In the genomic region with DNA sequence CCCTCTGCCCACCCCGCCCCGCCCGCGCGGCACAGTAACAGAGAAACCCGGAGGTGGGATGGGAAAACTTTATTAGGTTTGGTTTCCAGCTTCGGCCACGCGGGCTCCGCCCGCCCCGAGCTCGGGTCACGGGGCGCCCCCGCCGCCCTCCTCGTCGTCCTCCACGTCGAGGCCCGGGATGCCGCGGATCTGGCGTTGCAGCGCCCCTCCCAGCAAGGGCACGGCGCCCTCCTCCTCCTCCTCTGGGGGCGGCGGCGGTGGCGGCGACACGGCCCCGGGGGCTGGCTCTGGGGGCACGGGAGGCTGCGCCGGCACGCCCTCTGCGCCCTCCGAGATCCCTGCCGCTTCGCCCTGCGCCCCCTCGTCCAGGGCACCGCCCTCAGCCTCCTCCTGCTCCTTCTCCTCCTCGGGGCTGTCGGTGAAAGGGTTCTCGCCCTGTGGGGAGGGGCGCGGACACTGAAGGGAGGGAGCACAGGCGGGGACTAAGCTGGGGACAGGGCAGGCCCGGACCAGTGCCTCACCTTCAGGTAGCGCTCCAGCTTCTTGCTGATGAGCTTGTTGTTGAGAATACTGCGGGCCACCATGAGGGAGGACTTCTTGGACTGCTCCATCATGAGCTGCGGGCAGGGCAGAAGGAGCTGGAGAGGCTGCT, we compare ENCODE assay signal across 1 cellular context.
TF ChIP-seq lines count a peak whose summit lies in the region.

No MANE protein-coding gene starts in this region.

TF ChIP-seq in K562, 482 proteins besides CTCF, POLR2A, EP300 and RAD21 (continued from another document and continues in another):
- TF ChIP-seq, protein P1, sequence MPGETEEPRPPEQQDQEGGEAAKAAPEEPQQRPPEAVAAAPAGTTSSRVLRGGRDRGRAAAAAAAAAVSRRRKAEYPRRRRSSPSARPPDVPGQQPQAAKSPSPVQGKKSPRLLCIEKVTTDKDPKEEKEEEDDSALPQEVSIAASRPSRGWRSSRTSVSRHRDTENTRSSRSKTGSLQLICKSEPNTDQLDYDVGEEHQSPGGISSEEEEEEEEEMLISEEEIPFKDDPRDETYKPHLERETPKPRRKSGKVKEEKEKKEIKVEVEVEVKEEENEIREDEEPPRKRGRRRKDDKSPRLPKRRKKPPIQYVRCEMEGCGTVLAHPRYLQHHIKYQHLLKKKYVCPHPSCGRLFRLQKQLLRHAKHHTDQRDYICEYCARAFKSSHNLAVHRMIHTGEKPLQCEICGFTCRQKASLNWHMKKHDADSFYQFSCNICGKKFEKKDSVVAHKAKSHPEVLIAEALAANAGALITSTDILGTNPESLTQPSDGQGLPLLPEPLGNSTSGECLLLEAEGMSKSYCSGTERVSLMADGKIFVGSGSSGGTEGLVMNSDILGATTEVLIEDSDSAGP (CRISPR knock-in tag; IDR thresholded peaks at IDR 0.05), result peak; percentile 71; the same call in 1 of the 2 replicates
- TF ChIP-seq, protein P2, sequence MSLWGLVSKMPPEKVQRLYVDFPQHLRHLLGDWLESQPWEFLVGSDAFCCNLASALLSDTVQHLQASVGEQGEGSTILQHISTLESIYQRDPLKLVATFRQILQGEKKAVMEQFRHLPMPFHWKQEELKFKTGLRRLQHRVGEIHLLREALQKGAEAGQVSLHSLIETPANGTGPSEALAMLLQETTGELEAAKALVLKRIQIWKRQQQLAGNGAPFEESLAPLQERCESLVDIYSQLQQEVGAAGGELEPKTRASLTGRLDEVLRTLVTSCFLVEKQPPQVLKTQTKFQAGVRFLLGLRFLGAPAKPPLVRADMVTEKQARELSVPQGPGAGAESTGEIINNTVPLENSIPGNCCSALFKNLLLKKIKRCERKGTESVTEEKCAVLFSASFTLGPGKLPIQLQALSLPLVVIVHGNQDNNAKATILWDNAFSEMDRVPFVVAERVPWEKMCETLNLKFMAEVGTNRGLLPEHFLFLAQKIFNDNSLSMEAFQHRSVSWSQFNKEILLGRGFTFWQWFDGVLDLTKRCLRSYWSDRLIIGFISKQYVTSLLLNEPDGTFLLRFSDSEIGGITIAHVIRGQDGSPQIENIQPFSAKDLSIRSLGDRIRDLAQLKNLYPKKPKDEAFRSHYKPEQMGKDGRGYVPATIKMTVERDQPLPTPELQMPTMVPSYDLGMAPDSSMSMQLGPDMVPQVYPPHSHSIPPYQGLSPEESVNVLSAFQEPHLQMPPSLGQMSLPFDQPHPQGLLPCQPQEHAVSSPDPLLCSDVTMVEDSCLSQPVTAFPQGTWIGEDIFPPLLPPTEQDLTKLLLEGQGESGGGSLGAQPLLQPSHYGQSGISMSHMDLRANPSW (CRISPR knock-in tag; IDR thresholded peaks at IDR 0.05), result no peak
- TF ChIP-seq MEF2A (IDR thresholded peaks at IDR 0.05; ENCODE audit: control insufficient read depth, low read depth, low read length) (no peak), HNRNPLL (IDR thresholded peaks at IDR 0.05; ENCODE audit: low read depth, low read length, poor library complexity, severe bottlenecking) (no peak), ZFX (CRISPR knock-in tag; IDR thresholded peaks at IDR 0.05) (peak; percentile 28; the same call in 1 of the 2 replicates), HNRNPK (IDR thresholded peaks at IDR 0.05; ENCODE audit: low read depth, low read length, poor library complexity, severe bottlenecking) (no peak), SIN3B (IDR thresholded peaks at IDR 0.05; ENCODE audit: low read depth) (peak; percentile 51; the same call in 1 of the 2 replicates), HNRNPL (IDR thresholded peaks at IDR 0.05; ENCODE audit: low read depth, low read length) (peak; percentile 93), FIP1L1 (IDR thresholded peaks at IDR 0.05; ENCODE audit: low read depth, low read length, poor library complexity, severe bottlenecking) (no peak), HMG20A (CRISPR knock-in tag; conservative IDR thresholded peaks at IDR 0.05) (no peak), SAP30 (IDR thresholded peaks at IDR 0.05; ENCODE audit: borderline replicate concordance, insufficient read depth, low read depth, low read length, poor library complexity, severe bottlenecking) (peak; percentile 66), ZNF408 (CRISPR knock-in tag; IDR thresholded peaks at IDR 0.05; ENCODE audit: low read depth) (no peak), ZNF79 (CRISPR knock-in tag; IDR thresholded peaks at IDR 0.05; ENCODE audit: low read depth) (no peak), SUPT5H (IDR thresholded peaks at IDR 0.05) (no peak; the same call in 1 of the 2 replicates)
- TF ChIP-seq, protein P3, sequence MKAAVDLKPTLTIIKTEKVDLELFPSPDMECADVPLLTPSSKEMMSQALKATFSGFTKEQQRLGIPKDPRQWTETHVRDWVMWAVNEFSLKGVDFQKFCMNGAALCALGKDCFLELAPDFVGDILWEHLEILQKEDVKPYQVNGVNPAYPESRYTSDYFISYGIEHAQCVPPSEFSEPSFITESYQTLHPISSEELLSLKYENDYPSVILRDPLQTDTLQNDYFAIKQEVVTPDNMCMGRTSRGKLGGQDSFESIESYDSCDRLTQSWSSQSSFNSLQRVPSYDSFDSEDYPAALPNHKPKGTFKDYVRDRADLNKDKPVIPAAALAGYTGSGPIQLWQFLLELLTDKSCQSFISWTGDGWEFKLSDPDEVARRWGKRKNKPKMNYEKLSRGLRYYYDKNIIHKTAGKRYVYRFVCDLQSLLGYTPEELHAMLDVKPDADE (conservative IDR thresholded peaks at IDR 0.05; ENCODE audit: control insufficient read depth, low read depth, low read length), result peak; percentile 4; the same call in 1 of the 2 replicates
- TF ChIP-seq, protein P4, sequence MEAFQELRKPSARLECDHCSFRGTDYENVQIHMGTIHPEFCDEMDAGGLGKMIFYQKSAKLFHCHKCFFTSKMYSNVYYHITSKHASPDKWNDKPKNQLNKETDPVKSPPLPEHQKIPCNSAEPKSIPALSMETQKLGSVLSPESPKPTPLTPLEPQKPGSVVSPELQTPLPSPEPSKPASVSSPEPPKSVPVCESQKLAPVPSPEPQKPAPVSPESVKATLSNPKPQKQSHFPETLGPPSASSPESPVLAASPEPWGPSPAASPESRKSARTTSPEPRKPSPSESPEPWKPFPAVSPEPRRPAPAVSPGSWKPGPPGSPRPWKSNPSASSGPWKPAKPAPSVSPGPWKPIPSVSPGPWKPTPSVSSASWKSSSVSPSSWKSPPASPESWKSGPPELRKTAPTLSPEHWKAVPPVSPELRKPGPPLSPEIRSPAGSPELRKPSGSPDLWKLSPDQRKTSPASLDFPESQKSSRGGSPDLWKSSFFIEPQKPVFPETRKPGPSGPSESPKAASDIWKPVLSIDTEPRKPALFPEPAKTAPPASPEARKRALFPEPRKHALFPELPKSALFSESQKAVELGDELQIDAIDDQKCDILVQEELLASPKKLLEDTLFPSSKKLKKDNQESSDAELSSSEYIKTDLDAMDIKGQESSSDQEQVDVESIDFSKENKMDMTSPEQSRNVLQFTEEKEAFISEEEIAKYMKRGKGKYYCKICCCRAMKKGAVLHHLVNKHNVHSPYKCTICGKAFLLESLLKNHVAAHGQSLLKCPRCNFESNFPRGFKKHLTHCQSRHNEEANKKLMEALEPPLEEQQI (IDR thresholded peaks at IDR 0.05), result no peak
- TF ChIP-seq, protein P5, sequence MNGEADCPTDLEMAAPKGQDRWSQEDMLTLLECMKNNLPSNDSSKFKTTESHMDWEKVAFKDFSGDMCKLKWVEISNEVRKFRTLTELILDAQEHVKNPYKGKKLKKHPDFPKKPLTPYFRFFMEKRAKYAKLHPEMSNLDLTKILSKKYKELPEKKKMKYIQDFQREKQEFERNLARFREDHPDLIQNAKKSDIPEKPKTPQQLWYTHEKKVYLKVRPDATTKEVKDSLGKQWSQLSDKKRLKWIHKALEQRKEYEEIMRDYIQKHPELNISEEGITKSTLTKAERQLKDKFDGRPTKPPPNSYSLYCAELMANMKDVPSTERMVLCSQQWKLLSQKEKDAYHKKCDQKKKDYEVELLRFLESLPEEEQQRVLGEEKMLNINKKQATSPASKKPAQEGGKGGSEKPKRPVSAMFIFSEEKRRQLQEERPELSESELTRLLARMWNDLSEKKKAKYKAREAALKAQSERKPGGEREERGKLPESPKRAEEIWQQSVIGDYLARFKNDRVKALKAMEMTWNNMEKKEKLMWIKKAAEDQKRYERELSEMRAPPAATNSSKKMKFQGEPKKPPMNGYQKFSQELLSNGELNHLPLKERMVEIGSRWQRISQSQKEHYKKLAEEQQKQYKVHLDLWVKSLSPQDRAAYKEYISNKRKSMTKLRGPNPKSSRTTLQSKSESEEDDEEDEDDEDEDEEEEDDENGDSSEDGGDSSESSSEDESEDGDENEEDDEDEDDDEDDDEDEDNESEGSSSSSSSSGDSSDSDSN (IDR thresholded peaks at IDR 0.05; ENCODE audit: borderline replicate concordance in 1 of 2, low read depth in 2 of 2, low read length in 2 of 2), result 0 out of 4 replicates have a peak, but pooled peaks of 1 of the 2 experiments have one; percentile 47
- TF ChIP-seq, protein P6, sequence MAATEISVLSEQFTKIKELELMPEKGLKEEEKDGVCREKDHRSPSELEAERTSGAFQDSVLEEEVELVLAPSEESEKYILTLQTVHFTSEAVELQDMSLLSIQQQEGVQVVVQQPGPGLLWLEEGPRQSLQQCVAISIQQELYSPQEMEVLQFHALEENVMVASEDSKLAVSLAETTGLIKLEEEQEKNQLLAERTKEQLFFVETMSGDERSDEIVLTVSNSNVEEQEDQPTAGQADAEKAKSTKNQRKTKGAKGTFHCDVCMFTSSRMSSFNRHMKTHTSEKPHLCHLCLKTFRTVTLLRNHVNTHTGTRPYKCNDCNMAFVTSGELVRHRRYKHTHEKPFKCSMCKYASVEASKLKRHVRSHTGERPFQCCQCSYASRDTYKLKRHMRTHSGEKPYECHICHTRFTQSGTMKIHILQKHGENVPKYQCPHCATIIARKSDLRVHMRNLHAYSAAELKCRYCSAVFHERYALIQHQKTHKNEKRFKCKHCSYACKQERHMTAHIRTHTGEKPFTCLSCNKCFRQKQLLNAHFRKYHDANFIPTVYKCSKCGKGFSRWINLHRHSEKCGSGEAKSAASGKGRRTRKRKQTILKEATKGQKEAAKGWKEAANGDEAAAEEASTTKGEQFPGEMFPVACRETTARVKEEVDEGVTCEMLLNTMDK (IDR thresholded peaks at IDR 0.05; ENCODE audit: borderline replicate concordance, insufficient read depth, low read depth, low read length, poor library complexity, severe bottlenecking), result no peak
- TF ChIP-seq, protein P7, sequence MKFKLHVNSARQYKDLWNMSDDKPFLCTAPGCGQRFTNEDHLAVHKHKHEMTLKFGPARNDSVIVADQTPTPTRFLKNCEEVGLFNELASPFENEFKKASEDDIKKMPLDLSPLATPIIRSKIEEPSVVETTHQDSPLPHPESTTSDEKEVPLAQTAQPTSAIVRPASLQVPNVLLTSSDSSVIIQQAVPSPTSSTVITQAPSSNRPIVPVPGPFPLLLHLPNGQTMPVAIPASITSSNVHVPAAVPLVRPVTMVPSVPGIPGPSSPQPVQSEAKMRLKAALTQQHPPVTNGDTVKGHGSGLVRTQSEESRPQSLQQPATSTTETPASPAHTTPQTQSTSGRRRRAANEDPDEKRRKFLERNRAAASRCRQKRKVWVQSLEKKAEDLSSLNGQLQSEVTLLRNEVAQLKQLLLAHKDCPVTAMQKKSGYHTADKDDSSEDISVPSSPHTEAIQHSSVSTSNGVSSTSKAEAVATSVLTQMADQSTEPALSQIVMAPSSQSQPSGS (CRISPR knock-in tag; IDR thresholded peaks at IDR 0.05), result no peak
- TF ChIP-seq, protein P8, sequence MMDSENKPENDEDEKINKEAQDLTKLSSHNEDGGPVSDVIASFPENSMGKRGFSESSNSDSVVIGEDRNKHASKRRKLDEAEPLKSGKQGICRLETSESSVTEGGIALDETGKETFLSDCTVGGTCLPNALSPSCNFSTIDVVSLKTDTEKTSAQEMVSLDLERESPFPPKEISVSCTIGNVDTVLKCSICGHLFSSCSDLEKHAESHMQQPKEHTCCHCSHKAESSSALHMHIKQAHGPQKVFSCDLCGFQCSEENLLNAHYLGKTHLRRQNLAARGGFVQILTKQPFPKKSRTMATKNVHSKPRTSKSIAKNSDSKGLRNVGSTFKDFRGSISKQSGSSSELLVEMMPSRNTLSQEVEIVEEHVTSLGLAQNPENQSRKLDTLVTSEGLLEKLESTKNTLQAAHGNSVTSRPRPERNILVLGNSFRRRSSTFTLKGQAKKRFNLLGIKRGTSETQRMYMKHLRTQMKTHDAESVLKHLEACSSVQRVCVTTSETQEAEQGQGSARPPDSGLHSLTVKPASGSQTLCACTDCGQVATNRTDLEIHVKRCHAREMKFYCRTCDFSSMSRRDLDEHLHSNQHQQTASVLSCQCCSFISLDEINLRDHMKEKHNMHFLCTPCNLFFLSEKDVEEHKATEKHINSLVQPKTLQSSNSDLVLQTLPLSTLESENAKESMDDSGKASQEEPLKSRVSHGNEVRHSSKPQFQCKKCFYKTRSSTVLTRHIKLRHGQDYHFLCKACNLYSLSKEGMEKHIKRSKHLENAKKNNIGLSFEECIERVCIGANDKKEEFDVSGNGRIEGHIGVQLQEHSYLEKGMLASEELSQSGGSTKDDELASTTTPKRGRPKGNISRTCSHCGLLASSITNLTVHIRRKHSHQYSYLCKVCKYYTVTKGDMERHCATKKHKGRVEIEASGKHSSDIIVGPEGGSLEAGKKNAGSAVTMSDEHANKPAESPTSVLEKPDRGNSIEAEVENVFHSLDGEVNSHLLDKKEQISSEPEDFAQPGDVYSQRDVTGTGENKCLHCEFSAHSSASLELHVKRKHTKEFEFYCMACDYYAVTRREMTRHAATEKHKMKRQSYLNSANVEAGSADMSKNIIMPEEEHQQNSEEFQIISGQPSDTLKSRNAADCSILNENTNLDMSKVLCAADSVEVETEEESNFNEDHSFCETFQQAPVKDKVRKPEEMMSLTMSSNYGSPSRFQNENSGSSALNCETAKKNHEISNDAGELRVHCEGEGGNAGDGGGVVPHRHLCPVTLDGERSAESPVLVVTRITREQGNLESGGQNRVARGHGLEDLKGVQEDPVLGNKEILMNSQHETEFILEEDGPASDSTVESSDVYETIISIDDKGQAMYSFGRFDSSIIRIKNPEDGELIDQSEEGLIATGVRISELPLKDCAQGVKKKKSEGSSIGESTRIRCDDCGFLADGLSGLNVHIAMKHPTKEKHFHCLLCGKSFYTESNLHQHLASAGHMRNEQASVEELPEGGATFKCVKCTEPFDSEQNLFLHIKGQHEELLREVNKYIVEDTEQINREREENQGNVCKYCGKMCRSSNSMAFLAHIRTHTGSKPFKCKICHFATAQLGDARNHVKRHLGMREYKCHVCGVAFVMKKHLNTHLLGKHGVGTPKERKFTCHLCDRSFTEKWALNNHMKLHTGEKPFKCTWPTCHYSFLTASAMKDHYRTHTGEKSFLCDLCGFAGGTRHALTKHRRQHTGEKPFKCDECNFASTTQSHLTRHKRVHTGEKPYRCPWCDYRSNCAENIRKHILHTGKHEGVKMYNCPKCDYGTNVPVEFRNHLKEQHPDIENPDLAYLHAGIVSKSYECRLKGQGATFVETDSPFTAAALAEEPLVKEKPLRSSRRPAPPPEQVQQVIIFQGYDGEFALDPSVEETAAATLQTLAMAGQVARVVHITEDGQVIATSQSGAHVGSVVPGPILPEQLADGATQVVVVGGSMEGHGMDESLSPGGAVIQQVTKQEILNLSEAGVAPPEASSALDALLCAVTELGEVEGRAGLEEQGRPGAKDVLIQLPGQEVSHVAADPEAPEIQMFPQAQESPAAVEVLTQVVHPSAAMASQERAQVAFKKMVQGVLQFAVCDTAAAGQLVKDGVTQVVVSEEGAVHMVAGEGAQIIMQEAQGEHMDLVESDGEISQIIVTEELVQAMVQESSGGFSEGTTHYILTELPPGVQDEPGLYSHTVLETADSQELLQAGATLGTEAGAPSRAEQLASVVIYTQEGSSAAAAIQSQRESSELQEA (IDR thresholded peaks at IDR 0.05; ENCODE audit: low read depth), result no peak
- TF ChIP-seq, protein P9, sequence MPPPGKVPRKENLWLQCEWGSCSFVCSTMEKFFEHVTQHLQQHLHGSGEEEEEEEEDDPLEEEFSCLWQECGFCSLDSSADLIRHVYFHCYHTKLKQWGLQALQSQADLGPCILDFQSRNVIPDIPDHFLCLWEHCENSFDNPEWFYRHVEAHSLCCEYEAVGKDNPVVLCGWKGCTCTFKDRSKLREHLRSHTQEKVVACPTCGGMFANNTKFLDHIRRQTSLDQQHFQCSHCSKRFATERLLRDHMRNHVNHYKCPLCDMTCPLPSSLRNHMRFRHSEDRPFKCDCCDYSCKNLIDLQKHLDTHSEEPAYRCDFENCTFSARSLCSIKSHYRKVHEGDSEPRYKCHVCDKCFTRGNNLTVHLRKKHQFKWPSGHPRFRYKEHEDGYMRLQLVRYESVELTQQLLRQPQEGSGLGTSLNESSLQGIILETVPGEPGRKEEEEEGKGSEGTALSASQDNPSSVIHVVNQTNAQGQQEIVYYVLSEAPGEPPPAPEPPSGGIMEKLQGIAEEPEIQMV (tag; conservative IDR thresholded peaks at IDR 0.05; ENCODE audit: low read depth), result no peak
